In genomic region chr7:73429622-73430505, GRCh38 we compare ENCODE assay signal across 29 cellular contexts. TPM values are rescaled to one million over a fixed set of nuclear protein-coding genes. Genes with fewer than 3 reads are reported as not detected.
A peak's percentile ranks its signal among the peaks of the same experiment; 100 is the strongest.
DNase-seq lines count a peak whose midpoint lies in the region; ATAC-seq and TF ChIP-seq lines count a peak whose summit lies in the region.
"Had no signal": no experiment of that assay in that cellular context is flagged by ENCODE, and none has a peak within 500 bp of the region (broad histone marks: within the 10 kb centered on the region; RNA-seq: fewer than 3 reads in every experiment).

No MANE protein-coding gene starts in this region.

- peaks cover 3% of the 10 kb centered on the region for H3K9me3 Mint-ChIP-seq in mesothelial cell of epicardium
- H3K9me3 Mint-ChIP-seq in CD14-positive monocyte = peaks cover 4 to 11% (median 4%) of the 10 kb centered on the region in 7 donors
- H3K9me3 Mint-ChIP-seq: activated T-cell treated with anti-CD3 and anti-CD28 coated beads, Interleukin-2, amount 50 U/mL, for 72 hours; natural killer cell; T-helper 1 cell treated with Interleukin-12 subunit alpha and Interleukin-12 subunit beta and Interleukin-4 antibody, amounts not matched to agents 30 μg/mL and 1 μg/mL, for 36 hours had no signal

- no peak for ATAC-seq in T-helper 17 cell
- ATAC-seq: activated T-cell treated with anti-CD3 and anti-CD28 coated beads, Interleukin-2, amount 50 U/mL, for 72 hours; natural killer cell; pancreas; right cardiac atrium had no signal

- H3K4me1 Mint-ChIP-seq in T-helper 17 cell (no peaks in the 10 kb centered on the region), mesothelial cell of epicardium (peaks cover 2% of the 10 kb centered on the region), CD14-positive monocyte (peaks cover 5% of the 10 kb centered on the region)

- H3K36me3 Mint-ChIP-seq in T-helper 17 cell (ENCODE audit: low read depth) (no peaks in the 10 kb centered on the region), mesothelial cell of epicardium (no peaks in the 10 kb centered on the region), CD14-positive monocyte (peaks cover 3% of the 10 kb centered on the region in 2 donors)
- H3K36me3 Mint-ChIP-seq: CD4-positive, alpha-beta memory T cell; natural killer cell had no signal

- no peaks in the 10 kb centered on the region for H3K27me3 Mint-ChIP-seq in T-helper 17 cell
- peaks cover 3% of the 10 kb centered on the region for H3K27me3 Mint-ChIP-seq in mesothelial cell of epicardium (ENCODE audit: low read depth)
- peaks cover 17 to 23% (median 21%) of the 10 kb centered on the region in 3 donors for H3K27me3 Mint-ChIP-seq in CD14-positive monocyte (ENCODE audit: low read depth in 3 of 3)

- no peak overlapping the region for H3K4me3 ChIP-seq in H7 (ENCODE audit: insufficient read depth, low read depth, low read length)
- H3K4me3 ChIP-seq: esophagus muscularis mucosa, left ventricle myocardium inferior, pancreas, SJSA1, testis had no signal

- peak; percentile 84 for DNase-seq in DMS 273 (lab: John Stamatoyannopoulos, UW; ENCODE audit: unreplicated experiment)
- DNase-seq in H7 = peak; percentile 33
- DNase-seq in T-helper 17 cell = no peak
- DNase-seq in mesothelial cell of epicardium (ENCODE audit: low spot score in 2 of 2, unreplicated experiment in 2 of 2) = no peak
- no peak for DNase-seq in NCI-H1417 treated with DMSO at 0.1 percent for 48 hours (lab: John Stamatoyannopoulos, UW)
- no peak for DNase-seq in CD14-positive monocyte (ENCODE audit: low spot score)
- no peak for DNase-seq in stimulated activated naive CD4-positive, alpha-beta T cell (lab: John Stamatoyannopoulos, UW)
- DNase-seq: activated CD4-positive, alpha-beta T cell treated with anti-CD3 and anti-CD28 coated beads for 48 hours; activated naive CD4-positive, alpha-beta T cell treated with anti-CD3 and anti-CD28 coated beads for 36 hours; activated T-cell treated with anti-CD3 and anti-CD28 coated beads, Interleukin-2, amount 50 U/mL, for 72 hours; amniotic stem cell; CD4-positive, alpha-beta memory T cell; foreskin melanocyte; GF-D8; hippocampal formation; left ventricle myocardium inferior; natural killer cell; NCI-H1048; NK-92 treated with Interleukin-12 subunit alpha and Interleukin-12 subunit beta, amount 100 ng/mL, for 24 hours; stimulated activated CD4-positive, alpha-beta T cell treated with anti-CD3 and anti-CD28 coated beads, Interleukin-12 subunit alpha, Interleukin-12 subunit beta, amount 100 ng/mL, for 4 hours; stimulated activated CD4-positive, alpha-beta T cell treated with anti-CD3 and anti-CD28 coated beads, Interleukin-4, amount 100 ng/mL, for 4 hours; stimulated activated naive CD4-positive, alpha-beta T cell treated with Interleukin-2 at 50 U/mL for 16 hours; testis had no signal

- H3K4me3 Mint-ChIP-seq in T-helper 17 cell = no peak overlapping the region
- H3K4me3 Mint-ChIP-seq in mesothelial cell of epicardium = no peak overlapping the region
- no peak overlapping the region for H3K4me3 Mint-ChIP-seq in CD14-positive monocyte
- H3K4me3 Mint-ChIP-seq: activated naive CD4-positive, alpha-beta T cell treated with anti-CD3 and anti-CD28 coated beads for 36 hours; activated T-cell treated with anti-CD3 and anti-CD28 coated beads, Interleukin-2, amount 50 U/mL, for 72 hours; CD4-positive, alpha-beta memory T cell; natural killer cell; T-helper 1 cell treated with Interleukin-12 subunit alpha and Interleukin-12 subunit beta and Interleukin-4 antibody, amounts not matched to agents 30 μg/mL and 1 μg/mL, for 36 hours had no signal

- intact Hi-C loops in CD14-positive monocyte (cut with micrococcal nuclease) = no loop called here

- peaks cover 8% of the 10 kb centered on the region for H3K27me3 ChIP-seq in H7 (ENCODE audit: control insufficient read depth, insufficient read depth, low read length)
- H3K27me3 ChIP-seq: pancreas, SJSA1, testis had no signal

- H3K36me3 ChIP-seq in H7 (replicated peaks; ENCODE audit: control insufficient read depth, insufficient read depth, low read length) = no peaks in the 10 kb centered on the region
- H3K36me3 ChIP-seq: esophagus muscularis mucosa, left ventricle myocardium inferior, pancreas had no signal

- H3K27ac Mint-ChIP-seq in T-helper 17 cell = peak overlapping the region; percentile 54
- peak overlapping the region; percentile 21 for H3K27ac Mint-ChIP-seq in mesothelial cell of epicardium
- no peak overlapping the region for H3K27ac Mint-ChIP-seq in CD14-positive monocyte
- H3K27ac Mint-ChIP-seq: activated naive CD4-positive, alpha-beta T cell treated with anti-CD3 and anti-CD28 coated beads for 36 hours; activated T-cell treated with anti-CD3 and anti-CD28 coated beads, Interleukin-2, amount 50 U/mL, for 72 hours; natural killer cell; T-helper 1 cell treated with Interleukin-12 subunit alpha and Interleukin-12 subunit beta and Interleukin-4 antibody, amounts not matched to agents 30 μg/mL and 1 μg/mL, for 36 hours had no signal

- H3K9me3 ChIP-seq in T-helper 17 cell (ENCODE audit: control insufficient read depth, low read length, poor library complexity, severe bottlenecking) = no peaks in the 10 kb centered on the region
- H3K9me3 ChIP-seq: esophagus muscularis mucosa, pancreas, testis had no signal

- TF ChIP-seq CTCF in mesothelial cell of epicardium (IDR thresholded peaks at IDR 0.05; ENCODE audit: unreplicated experiment) (no peak), CD14-positive monocyte (IDR thresholded peaks at IDR 0.05) (no peak)

RNA-seq across cellular contexts. Expression of gene FZD9, which starts 3.7 kb away (rescaled TPM):
- total RNA-seq in H7 (2014; rRNA removed; shearing (Covaris generic)) = 4.1 and 6.1 TPM in 2 replicates
- not detected for total RNA-seq in T-helper 17 cell
- 0.66 to 1.1 TPM (median 1.0 TPM) in 3 replicates for total RNA-seq in mesothelial cell of epicardium
- under 1 TPM in 1 of 2 donors, not detected in 1; 0.11 TPM for polyA plus RNA-seq in CD14-positive monocyte
- total RNA-seq: CD4-positive, alpha-beta memory T cell; HT-29 had no signal
- polyA plus RNA-seq: CD4-positive, alpha-beta memory T cell had no signal

Comparison
In these comparisons a context has a peak if more than half of its experiments do, and no peak if none do; other contexts are left out.
1. DNase-seq: peak in DMS 273 (single experiment) and H7 (single experiment); none in T-helper 17 cell (0 of 3), mesothelial cell of epicardium (0 of 2), NCI-H1417 treated with DMSO at 0.1 percent for 48 hours (single experiment), CD14-positive monocyte (single experiment) and stimulated activated naive CD4-positive, alpha-beta T cell (0 of 6).
2. H3K27ac Mint-ChIP-seq: peak in T-helper 17 cell (single experiment) and mesothelial cell of epicardium (single experiment); none in CD14-positive monocyte (0 of 7).